In genomic region chr14:61695695-61696527, GRCh38 we compare ENCODE assay signal across 1 cellular context.
TF ChIP-seq lines count a peak whose summit lies in the region.

No MANE protein-coding gene starts in this region.

TF ChIP-seq in HEK293, 187 proteins besides CTCF, POLR2A, EP300 and RAD21 (continued from another document and continues in another):
- TF ChIP-seq PATZ1 (tag by site-specific recombination; IDR thresholded peaks at IDR 0.05) (peak; percentile 96), ZSCAN5A (tag by site-specific recombination; IDR thresholded peaks at IDR 0.05) (peak; percentile 73), ZBTB10 (tag by site-specific recombination; IDR thresholded peaks at IDR 0.05) (peak; percentile 77), ZNF561 (tag by site-specific recombination; IDR thresholded peaks at IDR 0.05; ENCODE audit: borderline replicate concordance) (peak; percentile 27; the same call in 1 of the 2 replicates), ZNF350 (tag by site-specific recombination; IDR thresholded peaks at IDR 0.05) (no peak), ZSCAN30 (tag by site-specific recombination; IDR thresholded peaks at IDR 0.05) (peak; percentile 22; the same call in 1 of the 2 replicates), ZNF704 (tag by site-specific recombination; IDR thresholded peaks at IDR 0.05) (peak; percentile 86; the same call in 1 of the 2 replicates), ZNF398 (tag by site-specific recombination; IDR thresholded peaks at IDR 0.05) (peak; percentile 97), ZEB2 (tag by site-specific recombination; IDR thresholded peaks at IDR 0.05) (0 out of 2 replicates have a peak, but pooled peaks have one; percentile 33), PRDM4 (tag by site-specific recombination; IDR thresholded peaks at IDR 0.05) (no peak), KLF16 (tag by site-specific recombination; IDR thresholded peaks at IDR 0.05) (peak; percentile 49; the same call in 1 of the 2 replicates), ZXDB (tag by site-specific recombination; IDR thresholded peaks at IDR 0.05) (peak; percentile 65), ZNF335 (tag by site-specific recombination; conservative IDR thresholded peaks at IDR 0.05) (peak; percentile 75), FEZF1 (tag by site-specific recombination; IDR thresholded peaks at IDR 0.05) (0 out of 2 replicates have a peak, but pooled peaks have one; percentile 16), REPIN1 (tag by site-specific recombination; IDR thresholded peaks at IDR 0.05; ENCODE audit: low read depth) (peak; percentile 63; the same call in 1 of the 2 replicates), PBX3 (CRISPR knock-in tag; IDR thresholded peaks at IDR 0.05) (0 out of 2 replicates have a peak, but pooled peaks have one; percentile 20), ZBTB21 (tag by site-specific recombination; IDR thresholded peaks at IDR 0.05) (peak; percentile 30; the same call in 1 of the 2 replicates), ZNF394 (tag by site-specific recombination; IDR thresholded peaks at IDR 0.05; ENCODE audit: borderline replicate concordance) (peak; percentile 61), ZBTB11 (tag by site-specific recombination; conservative IDR thresholded peaks at IDR 0.05; ENCODE audit: low read depth) (peak; percentile 22; the same call in 1 of the 2 replicates), TSHZ1 (tag by site-specific recombination; IDR thresholded peaks at IDR 0.05; ENCODE audit: borderline replicate concordance) (0 out of 2 replicates have a peak, but pooled peaks have one; percentile 6), ZBTB20 (tag by site-specific recombination; IDR thresholded peaks at IDR 0.05) (peak; percentile 66; the same call in 1 of the 2 replicates), ZBTB8A (tag by site-specific recombination; IDR thresholded peaks at IDR 0.05) (peak; percentile 83), ZNF155 (tag by site-specific recombination; IDR thresholded peaks at IDR 0.05) (no peak), ZNF624 (tag by site-specific recombination; IDR thresholded peaks at IDR 0.05) (no peak), ZBTB17 (tag by site-specific recombination; IDR thresholded peaks at IDR 0.05) (peak; percentile 49), BCL11A (tag by site-specific recombination; IDR thresholded peaks at IDR 0.05; ENCODE audit: low read depth) (no peak), IKZF3 (tag by site-specific recombination; IDR thresholded peaks at IDR 0.05) (peak; percentile 33; the same call in 1 of the 2 replicates), ZFHX2 (tag by site-specific recombination; conservative IDR thresholded peaks at IDR 0.05) (peak; percentile 64), SP2 (tag by site-specific recombination; IDR thresholded peaks at IDR 0.05) (peak; percentile 77), ZNF133 (tag by site-specific recombination; IDR thresholded peaks at IDR 0.05) (no peak), ZNF202 (tag by site-specific recombination; IDR thresholded peaks at IDR 0.05; ENCODE audit: borderline replicate concordance) (no peak), ZNF391 (tag by site-specific recombination; IDR thresholded peaks at IDR 0.05; ENCODE audit: borderline replicate concordance, low read depth) (no peak), ZNF2 (tag by site-specific recombination; IDR thresholded peaks at IDR 0.05) (peak; percentile 58; the same call in 1 of the 2 replicates), ZFP69B (tag by site-specific recombination; IDR thresholded peaks at IDR 0.05) (0 out of 2 replicates have a peak, but pooled peaks have one; percentile 4), YY1 (tag by site-specific recombination; IDR thresholded peaks at IDR 0.05) (peak; percentile 77)
